Comparison of ENCODE assay signal across 16 cellular contexts in the genomic region with DNA sequence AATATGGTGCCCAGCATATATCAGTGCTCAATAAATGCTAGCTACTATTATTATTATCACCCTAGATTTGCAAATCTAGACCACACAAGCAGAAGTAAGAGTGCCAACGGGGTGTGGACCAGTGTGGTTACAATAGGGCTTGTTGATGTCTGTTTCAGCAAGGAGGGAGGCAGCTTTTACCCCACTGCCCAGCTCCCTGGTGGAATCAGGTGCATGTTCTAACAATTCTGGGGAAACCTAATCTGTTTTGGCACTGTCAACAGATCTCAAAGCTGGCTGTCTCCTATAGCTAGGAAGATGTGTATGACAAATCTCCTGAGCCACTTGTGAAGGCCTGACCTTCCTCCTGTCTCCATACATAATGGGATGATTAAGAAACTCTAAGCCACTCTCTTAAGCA. TPM values are rescaled to one million over a fixed set of nuclear protein-coding genes. Genes with fewer than 3 reads are reported as not detected.
DNase-seq lines count a peak whose midpoint lies in the region; ATAC-seq, FAIRE-seq and TF ChIP-seq lines count a peak whose summit lies in the region.
"Had no signal": no experiment of that assay in that cellular context is flagged by ENCODE, and none has a peak within 500 bp of the region (broad histone marks: within the 10 kb centered on the region; RNA-seq: fewer than 3 reads in every experiment).

No MANE protein-coding gene starts in this region.

- H3K4me1 ChIP-seq in breast epithelium (peaks cover 3 to 8% of the 10 kb centered on the region in 2 donors), foreskin keratinocyte (peaks cover 30% of the 10 kb centered on the region)
- H3K4me1 ChIP-seq: HAP-1 had no signal

- H3K36me3 Mint-ChIP-seq in MCF 10A (ENCODE audit: insufficient read depth, unreplicated experiment): peaks cover 88% of the 10 kb centered on the region
- H3K36me3 Mint-ChIP-seq in stimulated activated memory B cell treated with anti-CD40 and anti-IgM and Interleukin-4, amounts not matched to agents 10 μg/mL and 1 μg/mL and 100 μg/mL, for 72 hours: peaks cover 6% of the 10 kb centered on the region

- TF ChIP-seq CTCF in MCF 10A (IDR thresholded peaks at IDR 0.05; ENCODE audit: unreplicated experiment): no peak
- TF ChIP-seq CTCF in breast epithelium (IDR thresholded peaks at IDR 0.05): no peak
- TF ChIP-seq CTCF in foreskin keratinocyte (conservative IDR thresholded peaks at IDR 0.05): no peak

- H3K27me3 ChIP-seq in breast epithelium (no peaks in the 10 kb centered on the region), foreskin keratinocyte (no peaks in the 10 kb centered on the region)
- H3K27me3 ChIP-seq: esophagus muscularis mucosa, SJSA1, vagina had no signal

- H3K4me1 Mint-ChIP-seq in MCF 10A (ENCODE audit: insufficient read depth, unreplicated experiment): peaks cover 78% of the 10 kb centered on the region
- peaks cover 49% of the 10 kb centered on the region for H3K4me1 Mint-ChIP-seq in stimulated activated memory B cell treated with anti-CD40 and anti-IgM and Interleukin-4, amounts not matched to agents 10 μg/mL and 1 μg/mL and 100 μg/mL, for 72 hours

- ATAC-seq in SK-N-SH treated with all-trans-retinoic acid at 6 μM for 48 hours: peak; percentile 12
- peak; percentile 4 for ATAC-seq in foreskin keratinocyte
- peak; percentile 50 for ATAC-seq in stimulated activated memory B cell treated with anti-CD40 and anti-IgM and Interleukin-4, amounts not matched to agents 10 μg/mL and 1 μg/mL and 100 μg/mL, for 72 hours
- ATAC-seq in left lobe of liver: no peak
- ATAC-seq in GM21619 (IDR thresholded peaks at IDR 0.05; ENCODE audit: unreplicated experiment): no peak

- no peak overlapping the region for H3K4me3 ChIP-seq in breast epithelium
- H3K4me3 ChIP-seq: esophagus muscularis mucosa, HAP-1, SJSA1, vagina had no signal

- H3K27ac Mint-ChIP-seq in MCF 10A (ENCODE audit: low read depth, unreplicated experiment): peak overlapping the region; percentile 76
- no peak overlapping the region for H3K27ac Mint-ChIP-seq in stimulated activated memory B cell treated with anti-CD40 and anti-IgM and Interleukin-4, amounts not matched to agents 10 μg/mL and 1 μg/mL and 100 μg/mL, for 72 hours
- H3K27ac Mint-ChIP-seq: activated CD4-positive, alpha-beta T cell treated with anti-CD3 and anti-CD28 coated beads, Interleukin-2, amount 10 ng/mL, durations not matched to agents 7 days and 5 days; activated naive CD4-positive, alpha-beta T cell treated with anti-CD3 and anti-CD28 coated beads, Interleukin-2, amount 50 U/mL, for 24 hours had no signal

- no TSS peak for BruUV-seq in MCF 10A (replicated peaks; lab: Mats Ljungman, UMichigan)

- no peak for FAIRE-seq in RCC 7860 (lab: Jason Lieb, UNC)

- H3K4me3 Mint-ChIP-seq in MCF 10A (ENCODE audit: unreplicated experiment): peak overlapping the region; percentile 80
- no peak overlapping the region for H3K4me3 Mint-ChIP-seq in stimulated activated memory B cell treated with anti-CD40 and anti-IgM and Interleukin-4, amounts not matched to agents 10 μg/mL and 1 μg/mL and 100 μg/mL, for 72 hours
- H3K4me3 Mint-ChIP-seq: activated CD4-positive, alpha-beta T cell treated with anti-CD3 and anti-CD28 coated beads, Interleukin-2, amount 10 ng/mL, durations not matched to agents 7 days and 5 days; activated naive CD4-positive, alpha-beta T cell treated with anti-CD3 and anti-CD28 coated beads, Interleukin-2, amount 50 U/mL, for 24 hours; CD4-positive, CD25-positive, alpha-beta regulatory T cell had no signal

- H3K27ac ChIP-seq in breast epithelium (no peak overlapping the region), foreskin keratinocyte (no peak overlapping the region)
- H3K27ac ChIP-seq: esophagus muscularis mucosa, SJSA1, vagina had no signal

- TF ChIP-seq POLR2A in breast epithelium (IDR thresholded peaks at IDR 0.05): no peak

- H3K9me3 ChIP-seq in breast epithelium: peaks cover 0 to 5% of the 10 kb centered on the region in 2 donors
- H3K9me3 ChIP-seq: esophagus muscularis mucosa, HAP-1, SJSA1, vagina had no signal

- no peaks in the 10 kb centered on the region for H3K27me3 Mint-ChIP-seq in MCF 10A (ENCODE audit: insufficient read depth, unreplicated experiment)
- peaks cover 22% of the 10 kb centered on the region for H3K27me3 Mint-ChIP-seq in stimulated activated memory B cell treated with anti-CD40 and anti-IgM and Interleukin-4, amounts not matched to agents 10 μg/mL and 1 μg/mL and 100 μg/mL, for 72 hours

- DNase-seq in MCF 10A (ENCODE audit: unreplicated experiment) (peak; percentile 60), breast epithelium (ENCODE audit: low spot score in 2 of 2) (no peak), foreskin keratinocyte (no peak), left lobe of liver (ENCODE audit: low spot score) (no peak), RCC 7860 (ENCODE audit: low spot score) (no peak)
- DNase-seq: activated CD4-positive, alpha-beta T cell treated with anti-CD3 and anti-CD28 coated beads, Interleukin-2, amount 10 ng/mL, durations not matched to agents 7 days and 5 days; CD4-positive, CD25-positive, alpha-beta regulatory T cell; NCI-H1105 treated with DMSO at 0.1 percent for 48 hours had no signal

- H3K36me3 ChIP-seq in breast epithelium: no peaks in the 10 kb centered on the region
- H3K36me3 ChIP-seq: HAP-1, vagina had no signal

- peaks cover 6% of the 10 kb centered on the region for H3K9me3 Mint-ChIP-seq in MCF 10A (ENCODE audit: unreplicated experiment)
- H3K9me3 Mint-ChIP-seq in stimulated activated memory B cell treated with anti-CD40 and anti-IgM and Interleukin-4, amounts not matched to agents 10 μg/mL and 1 μg/mL and 100 μg/mL, for 72 hours: no peaks in the 10 kb centered on the region
- H3K9me3 Mint-ChIP-seq: activated CD4-positive, alpha-beta T cell treated with anti-CD3 and anti-CD28 coated beads, Interleukin-2, amount 10 ng/mL, durations not matched to agents 7 days and 5 days; activated naive CD4-positive, alpha-beta T cell treated with anti-CD3 and anti-CD28 coated beads, Interleukin-2, amount 50 U/mL, for 24 hours had no signal

- intact Hi-C loops in MCF 10A (cut with micrococcal nuclease) (no loop called here), breast epithelium (cut with DNase I; ENCODE audit: low total_unique reads) (no loop called here)

- POLR2A ChIA-PET in MCF 10A (lab: Yijun Ruan, JAX): interaction anchor here (0.7 to 37.2 kb wide), 20 partner anchors 11 to 121 kb away, joined by 3 to 1604 read pairs (median 6); a partner anchor contains a TSS

- CTCF ChIA-PET in MCF 10A (lab: Yijun Ruan, JAX): interaction anchor here (0.6 to 18.0 kb wide), 19 partner anchors 9 to 1059 kb away, joined by 3 to 171 read pairs (median 5); no protein-coding TSS in a partner anchor

TF ChIP-seq in SK-N-SH treated with all-trans-retinoic acid at 6 μM for 48 hours, 23 proteins besides CTCF, POLR2A, EP300 and RAD21 (continues in another document):
- no peak for TF ChIP-seq TCF4 (CRISPR knock-in tag; IDR thresholded peaks at IDR 0.05; ENCODE audit: borderline replicate concordance)
- TF ChIP-seq ZNF565 (CRISPR knock-in tag; conservative IDR thresholded peaks at IDR 0.05; ENCODE audit: low read depth): no peak
- TF ChIP-seq, protein P1, sequence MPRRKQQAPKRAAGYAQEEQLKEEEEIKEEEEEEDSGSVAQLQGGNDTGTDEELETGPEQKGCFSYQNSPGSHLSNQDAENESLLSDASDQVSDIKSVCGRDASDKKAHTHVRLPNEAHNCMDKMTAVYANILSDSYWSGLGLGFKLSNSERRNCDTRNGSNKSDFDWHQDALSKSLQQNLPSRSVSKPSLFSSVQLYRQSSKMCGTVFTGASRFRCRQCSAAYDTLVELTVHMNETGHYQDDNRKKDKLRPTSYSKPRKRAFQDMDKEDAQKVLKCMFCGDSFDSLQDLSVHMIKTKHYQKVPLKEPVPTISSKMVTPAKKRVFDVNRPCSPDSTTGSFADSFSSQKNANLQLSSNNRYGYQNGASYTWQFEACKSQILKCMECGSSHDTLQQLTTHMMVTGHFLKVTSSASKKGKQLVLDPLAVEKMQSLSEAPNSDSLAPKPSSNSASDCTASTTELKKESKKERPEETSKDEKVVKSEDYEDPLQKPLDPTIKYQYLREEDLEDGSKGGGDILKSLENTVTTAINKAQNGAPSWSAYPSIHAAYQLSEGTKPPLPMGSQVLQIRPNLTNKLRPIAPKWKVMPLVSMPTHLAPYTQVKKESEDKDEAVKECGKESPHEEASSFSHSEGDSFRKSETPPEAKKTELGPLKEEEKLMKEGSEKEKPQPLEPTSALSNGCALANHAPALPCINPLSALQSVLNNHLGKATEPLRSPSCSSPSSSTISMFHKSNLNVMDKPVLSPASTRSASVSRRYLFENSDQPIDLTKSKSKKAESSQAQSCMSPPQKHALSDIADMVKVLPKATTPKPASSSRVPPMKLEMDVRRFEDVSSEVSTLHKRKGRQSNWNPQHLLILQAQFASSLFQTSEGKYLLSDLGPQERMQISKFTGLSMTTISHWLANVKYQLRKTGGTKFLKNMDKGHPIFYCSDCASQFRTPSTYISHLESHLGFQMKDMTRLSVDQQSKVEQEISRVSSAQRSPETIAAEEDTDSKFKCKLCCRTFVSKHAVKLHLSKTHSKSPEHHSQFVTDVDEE (CRISPR knock-in tag; IDR thresholded peaks at IDR 0.05): no peak
- TF ChIP-seq PPARA (CRISPR knock-in tag; IDR thresholded peaks at IDR 0.05; ENCODE audit: borderline replicate concordance): no peak
- TF ChIP-seq, protein P2, sequence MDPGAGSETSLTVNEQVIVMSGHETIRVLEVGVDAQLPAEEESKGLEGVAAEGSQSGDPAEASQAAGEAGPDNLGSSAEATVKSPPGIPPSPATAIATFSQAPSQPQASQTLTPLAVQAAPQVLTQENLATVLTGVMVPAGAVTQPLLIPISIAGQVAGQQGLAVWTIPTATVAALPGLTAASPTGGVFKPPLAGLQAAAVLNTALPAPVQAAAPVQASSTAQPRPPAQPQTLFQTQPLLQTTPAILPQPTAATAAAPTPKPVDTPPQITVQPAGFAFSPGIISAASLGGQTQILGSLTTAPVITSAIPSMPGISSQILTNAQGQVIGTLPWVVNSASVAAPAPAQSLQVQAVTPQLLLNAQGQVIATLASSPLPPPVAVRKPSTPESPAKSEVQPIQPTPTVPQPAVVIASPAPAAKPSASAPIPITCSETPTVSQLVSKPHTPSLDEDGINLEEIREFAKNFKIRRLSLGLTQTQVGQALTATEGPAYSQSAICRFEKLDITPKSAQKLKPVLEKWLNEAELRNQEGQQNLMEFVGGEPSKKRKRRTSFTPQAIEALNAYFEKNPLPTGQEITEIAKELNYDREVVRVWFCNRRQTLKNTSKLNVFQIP (CRISPR knock-in tag; IDR thresholded peaks at IDR 0.05; ENCODE audit: borderline replicate concordance, low read depth): no peak
- TF ChIP-seq ZFP3 (CRISPR knock-in tag; IDR thresholded peaks at IDR 0.05): no peak
- TF ChIP-seq TOX (CRISPR knock-in tag; IDR thresholded peaks at IDR 0.05; ENCODE audit: borderline replicate concordance): no peak
- TF ChIP-seq ZC3H10 (CRISPR knock-in tag; IDR thresholded peaks at IDR 0.05): no peak

RNA-seq across cellular contexts. Expression of a gene that starts 5.7 kb away (rescaled TPM):
- total RNA-seq in MCF 10A (2022) (623 and 892 TPM in 2 replicates), breast epithelium (100 to 1,000 TPM in 1 of 3 donors, 10 to 100 TPM in 2; 40.4 to 145 (median 45.2) TPM), foreskin keratinocyte (86.9 and 143 TPM in 2 replicates), left lobe of liver (49.3 TPM)
- polyA plus RNA-seq in foreskin keratinocyte: 77.4 and 131 TPM in 2 replicates

Comparison
In these comparisons a context has a peak if more than half of its experiments do, and no peak if none do; other contexts are left out.
1. ATAC-seq: peak in SK-N-SH treated with all-trans-retinoic acid at 6 μM for 48 hours (single experiment), foreskin keratinocyte (single experiment) and stimulated activated memory B cell treated with anti-CD40 and anti-IgM and Interleukin-4, amounts not matched to agents 10 μg/mL and 1 μg/mL and 100 μg/mL, for 72 hours (single experiment); none in left lobe of liver (single experiment) and GM21619 (single experiment).